Comparison of ENCODE assay signal across 2 cellular contexts in genomic region chr17:73313526-73314127, GRCh38.
TF ChIP-seq lines count a peak whose summit lies in the region.

No MANE protein-coding gene starts in this region.

TF ChIP-seq in GM23338, 12 proteins besides CTCF, POLR2A, EP300 and RAD21:
- TF ChIP-seq ZNF462 (CRISPR knock-in tag; IDR thresholded peaks at IDR 0.05) (no peak), CREB1 (CRISPR knock-in tag; IDR thresholded peaks at IDR 0.05; ENCODE audit: low read depth) (0 out of 2 replicates have a peak, but pooled peaks have one; percentile 9)

TF ChIP-seq in WTC11, 78 proteins besides CTCF, POLR2A, EP300 and RAD21:
- TF ChIP-seq ZNF232 (CRISPR knock-in tag; IDR thresholded peaks at IDR 0.05) (0 out of 2 replicates have a peak, but pooled peaks have one; percentile 34), ZNF121 (CRISPR knock-in tag; IDR thresholded peaks at IDR 0.05) (peak; percentile 95), ZNF512 (CRISPR knock-in tag; IDR thresholded peaks at IDR 0.05; ENCODE audit: borderline replicate concordance) (no peak)
TF ChIP-seq in WTC11: peak in this region for 2.
